Comparison of ENCODE assay signal across 8 cellular contexts in genomic region chr1:197868751-197869501, GRCh38. TPM values are rescaled to one million over a fixed set of nuclear protein-coding genes. Genes with fewer than 3 reads are reported as not detected.
DNase-seq lines count a peak whose midpoint lies in the region; ATAC-seq, FAIRE-seq and TF ChIP-seq lines count a peak whose summit lies in the region.

No MANE protein-coding gene starts in this region.

- peak; percentile 45 to 69 for DNase-seq in AML-193 (lab: John Stamatoyannopoulos, UW)
- no peak for DNase-seq in GM12892 (ENCODE audit: insufficient read length)
- peak; percentile 7 for DNase-seq in NCI-H2107 (lab: John Stamatoyannopoulos, UW)
- peak; percentile 83 for DNase-seq in activated CD4-positive, alpha-beta T cell treated with anti-CD3 and anti-CD28 coated beads, Interleukin-2, amount 10 ng/mL, durations not matched to agents 24 days and 14 days
- peak; percentile 76 for DNase-seq in fibroblast of mammary gland (ENCODE audit: low read depth)
- peak; percentile 17 for DNase-seq in neuronal stem cell (ENCODE audit: low spot score)

- H3K4me3 ChIP-seq in fibroblast of mammary gland (ENCODE audit: control insufficient read depth, low read depth, low read length): no peak overlapping the region
- H3K4me3 ChIP-seq in neuronal stem cell (ENCODE audit: low read length in 2 of 2): no peak overlapping the region

- no peaks in the 10 kb centered on the region for H3K79me1 ChIP-seq in neuronal stem cell (ENCODE audit: low read depth, low read length)

- H4K91ac ChIP-seq in neuronal stem cell (ENCODE audit: low read depth, low read length, poor library complexity): no peak overlapping the region

- no peaks in the 10 kb centered on the region for H3K9me3 ChIP-seq in neuronal stem cell (replicated peaks in 1 of 2; ENCODE audit: control insufficient read depth in 2 of 2, insufficient read depth in 1 of 2, low read depth in 1 of 2, low read length in 2 of 2)

- H3K18ac ChIP-seq in neuronal stem cell (ENCODE audit: low read length): no peak overlapping the region

- peak; percentile 93 for ATAC-seq in HG02884 (IDR thresholded peaks at IDR 0.05; ENCODE audit: unreplicated experiment)
- ATAC-seq in HG02840 (IDR thresholded peaks at IDR 0.05; ENCODE audit: low FRiP score, unreplicated experiment): no peak

- no peak overlapping the region for H2AFZ ChIP-seq in neuronal stem cell (ENCODE audit: low read length)

- no peak overlapping the region for H3K27ac ChIP-seq in neuronal stem cell (replicated peaks; ENCODE audit: low read length)

- no peak for TF ChIP-seq POLR2A in GM12892 (IDR thresholded peaks at IDR 0.05; ENCODE audit: low read depth, low read length)

- no peak overlapping the region for H2BK5ac ChIP-seq in neuronal stem cell (ENCODE audit: low read length)

- intact Hi-C loops in activated CD4-positive, alpha-beta T cell treated with anti-CD3 and anti-CD28 coated beads, Interleukin-2, amount 10 ng/mL, durations not matched to agents 24 days and 14 days (cut with micrococcal nuclease): loop anchor here (1.0 to 2.0 kb wide), 5 partner anchors 94 to 348 kb away; partner anchors contain the start of gene DENND1B

- no peaks in the 10 kb centered on the region for H3K4me1 ChIP-seq in neuronal stem cell (ENCODE audit: control insufficient read depth in 2 of 2, insufficient read depth in 1 of 2, low read depth in 1 of 2, low read length in 2 of 2)

- no peak overlapping the region for H3K4ac ChIP-seq in neuronal stem cell (ENCODE audit: low read length)

- no peaks in the 10 kb centered on the region for H3K27me3 ChIP-seq in neuronal stem cell (ENCODE audit: control insufficient read depth in 3 of 3, insufficient read depth in 3 of 3, low read depth in 1 of 3, low read length in 3 of 3)

- no peak overlapping the region for H3K4me2 ChIP-seq in neuronal stem cell (ENCODE audit: insufficient read depth, low read length, poor library complexity, severe bottlenecking)

- no peak overlapping the region for H3K27ac Mint-ChIP-seq in activated CD4-positive, alpha-beta T cell treated with anti-CD3 and anti-CD28 coated beads, Interleukin-2, amount 10 ng/mL, durations not matched to agents 24 days and 14 days

- H3K14ac ChIP-seq in neuronal stem cell (ENCODE audit: low read length): no peak overlapping the region

- WGBS in neuronal stem cell (ENCODE audit: extremely low coverage in 2 of 2, insufficient read length in 2 of 2, insufficient replicate concordance in 1 of 2), 2 donors: no CpG with 5 or more reads among the region's 7 CpGs

- peaks cover 1% of the 10 kb centered on the region for H3K4me1 Mint-ChIP-seq in activated CD4-positive, alpha-beta T cell treated with anti-CD3 and anti-CD28 coated beads, Interleukin-2, amount 10 ng/mL, durations not matched to agents 24 days and 14 days

- no peak overlapping the region for H2BK12ac ChIP-seq in neuronal stem cell (ENCODE audit: low read length)

- H2AK5ac ChIP-seq in neuronal stem cell (ENCODE audit: low read depth, low read length): no peak overlapping the region

- no peak overlapping the region for H2BK15ac ChIP-seq in neuronal stem cell (ENCODE audit: low read length)

- H2BK120ac ChIP-seq in neuronal stem cell (ENCODE audit: low read depth, low read length): no peak overlapping the region

- H3K27me3 Mint-ChIP-seq in activated CD4-positive, alpha-beta T cell treated with anti-CD3 and anti-CD28 coated beads, Interleukin-2, amount 10 ng/mL, durations not matched to agents 24 days and 14 days: peaks cover 23% of the 10 kb centered on the region

- FAIRE-seq in GM12892 (lab: Jason Lieb, UNC): peak; percentile 66

- no peaks in the 10 kb centered on the region for H3K36me3 Mint-ChIP-seq in activated CD4-positive, alpha-beta T cell treated with anti-CD3 and anti-CD28 coated beads, Interleukin-2, amount 10 ng/mL, durations not matched to agents 24 days and 14 days (ENCODE audit: low read depth)

- H3K9me3 Mint-ChIP-seq in activated CD4-positive, alpha-beta T cell treated with anti-CD3 and anti-CD28 coated beads, Interleukin-2, amount 10 ng/mL, durations not matched to agents 24 days and 14 days: no peaks in the 10 kb centered on the region

- no peak overlapping the region for H4K8ac ChIP-seq in neuronal stem cell (ENCODE audit: low read depth, low read length)

- no peak overlapping the region for H3K4me3 Mint-ChIP-seq in activated CD4-positive, alpha-beta T cell treated with anti-CD3 and anti-CD28 coated beads, Interleukin-2, amount 10 ng/mL, durations not matched to agents 24 days and 14 days

- peak; percentile 83 for TF ChIP-seq CTCF in fibroblast of mammary gland (conservative IDR thresholded peaks at IDR 0.05; ENCODE audit: control insufficient read depth, insufficient read depth, low read depth, low read length)

- H3K36me3 ChIP-seq in neuronal stem cell (replicated peaks in 1 of 2; ENCODE audit: control insufficient read depth in 2 of 2, insufficient read depth in 2 of 2, low read length in 2 of 2): no peaks in the 10 kb centered on the region

- no peak overlapping the region for H3K9ac ChIP-seq in neuronal stem cell (ENCODE audit: low read depth, low read length, poor library complexity)

- no peak overlapping the region for H3K23ac ChIP-seq in neuronal stem cell (ENCODE audit: low read depth, low read length, poor library complexity)

RNA-seq across cellular contexts. Expression of gene C1orf53, which starts 33.5 kb away (rescaled TPM):
- polyA plus RNA-seq in GM12892 (2012; ENCODE audit: missing spikeins): not detected
- 1.0 and 1.3 TPM in 2 replicates for total RNA-seq in activated CD4-positive, alpha-beta T cell treated with anti-CD3 and anti-CD28 coated beads, Interleukin-2, amount 10 ng/mL, durations not matched to agents 24 days and 14 days
- 2.5 TPM for polyA plus RNA-seq in neuronal stem cell (2013, experiment 1 of 2)
- polyA plus RNA-seq in neuronal stem cell (2013, experiment 2 of 2): 3.7 TPM

RNA-seq across cellular contexts. Expression of gene LHX9, which starts 48.2 kb away (rescaled TPM):
- not detected for polyA plus RNA-seq in GM12892 (2012; ENCODE audit: missing spikeins)
- total RNA-seq in activated CD4-positive, alpha-beta T cell treated with anti-CD3 and anti-CD28 coated beads, Interleukin-2, amount 10 ng/mL, durations not matched to agents 24 days and 14 days: 0.02 and 0.05 TPM in 2 replicates
- polyA plus RNA-seq in neuronal stem cell (2013, experiment 1 of 2): 0.06 TPM
- 0.03 TPM for polyA plus RNA-seq in neuronal stem cell (2013, experiment 2 of 2)
